20 cellular contexts compared by ENCODE assay signal in genomic region chr16:79042886-79043285, GRCh38.
DNase-seq lines count a peak whose midpoint lies in the region; ATAC-seq and TF ChIP-seq lines count a peak whose summit lies in the region.
"Had no signal": no experiment of that assay in that cellular context is flagged by ENCODE, and none has a peak within 500 bp of the region (broad histone marks: within the 10 kb centered on the region; RNA-seq: fewer than 3 reads in every experiment).

No MANE protein-coding gene starts in this region.

- no peak overlapping the region for H3K4me3 ChIP-seq in CD4-positive, CD25-positive, alpha-beta regulatory T cell (ENCODE audit: low read depth, low read length)
- H3K4me3 ChIP-seq in Jurkat, Clone E6-1 (ENCODE audit: low read length) = no peak overlapping the region
- H3K4me3 ChIP-seq in aorta (ENCODE audit: low read length in 2 of 2) (no peak overlapping the region), thyroid gland (replicated peaks in 1 of 3) (no peak overlapping the region)
- H3K4me3 ChIP-seq: gastrocnemius medialis, sigmoid colon, testis had no signal

- intact Hi-C loops in aorta (cut with DNase I) (loop anchor here in 1 of 2 donors (10.0 kb wide), 1 partner anchor 48 kb away; no protein-coding TSS in a partner anchor), thyroid gland (cut with DNase I) (no loop called here)

- DNase-seq in CD4-positive, CD25-positive, alpha-beta regulatory T cell = peak in 2 of 3 donors; percentile 2 to 34
- peak; percentile 40 for DNase-seq in Jurkat, Clone E6-1 (ENCODE audit: low read depth, low spot score)
- DNase-seq in activated CD4-positive, alpha-beta memory T cell treated with anti-CD3 and anti-CD28 coated beads, Interleukin-2, amount 10 ng/mL, durations not matched to agents 7 days and 5 days = peak; percentile 52
- DNase-seq in osteocyte (ENCODE audit: extremely low spot score, unreplicated experiment) (peak; percentile 11), aorta (no peak), thyroid gland (no peak), islet precursor cell (no peak)
- DNase-seq: anterior cingulate cortex, gastrocnemius medialis, GDM1, mesenchymal stem cell, NCI-H1048, NCI-H2081, NCI-H446 treated with DMSO at 0.1 percent for 48 hours, sigmoid colon, testis had no signal

- H3K36me3 ChIP-seq in CD4-positive, CD25-positive, alpha-beta regulatory T cell (ENCODE audit: control insufficient read depth, insufficient read depth, low read length) = no peaks in the 10 kb centered on the region
- H3K36me3 ChIP-seq in aorta (ENCODE audit: control insufficient read depth in 1 of 2, insufficient read depth in 2 of 2, low read length in 1 of 2) (no peaks in the 10 kb centered on the region), thyroid gland (no peaks in the 10 kb centered on the region)
- H3K36me3 ChIP-seq: gastrocnemius medialis, sigmoid colon had no signal

- no peak for TF ChIP-seq POLR2A in thyroid gland (IDR thresholded peaks at IDR 0.05)

- POLR2A ChIA-PET in activated CD4-positive, alpha-beta memory T cell treated with anti-CD3 and anti-CD28 coated beads, Interleukin-2, amount 10 ng/mL, durations not matched to agents 7 days and 5 days (lab: Charles Lee) = interaction anchor here (0.7 to 1.8 kb wide), 5 partner anchors 17 to 557 kb away, joined by 3 to 10 read pairs (median 3); partner anchors contain the start of gene MAF

- CTCF ChIA-PET in activated CD4-positive, alpha-beta memory T cell treated with anti-CD3 and anti-CD28 coated beads, Interleukin-2, amount 10 ng/mL, durations not matched to agents 7 days and 5 days (lab: Charles Lee) = interaction anchor here (0.6 to 1.5 kb wide), 4 partner anchors 16 to 337 kb away, joined by 3 to 5 read pairs (median 4); no protein-coding TSS in a partner anchor

- no peak overlapping the region for H3K27ac ChIP-seq in CD4-positive, CD25-positive, alpha-beta regulatory T cell (ENCODE audit: insufficient read depth, low read length, poor library complexity, severe bottlenecking)
- H3K27ac ChIP-seq in aorta (ENCODE audit: low read depth in 1 of 2, low read length in 2 of 2) = no peak overlapping the region
- no peak overlapping the region for H3K27ac ChIP-seq in thyroid gland
- H3K27ac ChIP-seq: gastrocnemius medialis, KMS-11, RWPE1, sigmoid colon, testis had no signal

- H3K9me3 Mint-ChIP-seq in CD4-positive, CD25-positive, alpha-beta regulatory T cell = peaks cover 0 to 3% (median 0%) of the 10 kb centered on the region in 7 donors
- peaks cover 2% of the 10 kb centered on the region for H3K9me3 Mint-ChIP-seq in activated CD4-positive, alpha-beta memory T cell treated with anti-CD3 and anti-CD28 coated beads, Interleukin-2, amount 10 ng/mL, durations not matched to agents 7 days and 5 days
- H3K9me3 Mint-ChIP-seq in osteocyte (ENCODE audit: unreplicated experiment) = no peaks in the 10 kb centered on the region

- H3K4me1 Mint-ChIP-seq in CD4-positive, CD25-positive, alpha-beta regulatory T cell = peaks cover 13 to 22% (median 17%) of the 10 kb centered on the region in 4 donors
- H3K4me1 Mint-ChIP-seq in activated CD4-positive, alpha-beta memory T cell treated with anti-CD3 and anti-CD28 coated beads, Interleukin-2, amount 10 ng/mL, durations not matched to agents 7 days and 5 days = peaks cover 48% of the 10 kb centered on the region
- H3K4me1 Mint-ChIP-seq in osteocyte (ENCODE audit: unreplicated experiment) = no peaks in the 10 kb centered on the region

- no peaks in the 10 kb centered on the region for H3K27me3 ChIP-seq in CD4-positive, CD25-positive, alpha-beta regulatory T cell (ENCODE audit: control insufficient read depth, insufficient read depth, low read length)
- H3K27me3 ChIP-seq in aorta (ENCODE audit: control insufficient read depth in 1 of 2, insufficient read depth in 2 of 2, low read length in 1 of 2) = no peaks in the 10 kb centered on the region
- no peaks in the 10 kb centered on the region for H3K27me3 ChIP-seq in thyroid gland
- H3K27me3 ChIP-seq: gastrocnemius medialis, sigmoid colon, testis had no signal

- H3K27me3 Mint-ChIP-seq in CD4-positive, CD25-positive, alpha-beta regulatory T cell = no peaks in the 10 kb centered on the region
- no peaks in the 10 kb centered on the region for H3K27me3 Mint-ChIP-seq in activated CD4-positive, alpha-beta memory T cell treated with anti-CD3 and anti-CD28 coated beads, Interleukin-2, amount 10 ng/mL, durations not matched to agents 7 days and 5 days
- H3K27me3 Mint-ChIP-seq in osteocyte (ENCODE audit: unreplicated experiment) = no peaks in the 10 kb centered on the region
- H3K27me3 Mint-ChIP-seq: naive thymus-derived CD8-positive, alpha-beta T cell had no signal

- H3K36me3 Mint-ChIP-seq in CD4-positive, CD25-positive, alpha-beta regulatory T cell = no peaks in the 10 kb centered on the region
- H3K36me3 Mint-ChIP-seq in activated CD4-positive, alpha-beta memory T cell treated with anti-CD3 and anti-CD28 coated beads, Interleukin-2, amount 10 ng/mL, durations not matched to agents 7 days and 5 days (ENCODE audit: low read depth) = no peaks in the 10 kb centered on the region
- H3K36me3 Mint-ChIP-seq in osteocyte (ENCODE audit: unreplicated experiment) = no peaks in the 10 kb centered on the region

- no peak for TF ChIP-seq CTCF in osteocyte (IDR thresholded peaks at IDR 0.05)
- no peak for TF ChIP-seq CTCF in thyroid gland (IDR thresholded peaks at IDR 0.05)

- H3K4me3 Mint-ChIP-seq in CD4-positive, CD25-positive, alpha-beta regulatory T cell = no peak overlapping the region
- H3K4me3 Mint-ChIP-seq in activated CD4-positive, alpha-beta memory T cell treated with anti-CD3 and anti-CD28 coated beads, Interleukin-2, amount 10 ng/mL, durations not matched to agents 7 days and 5 days = no peak overlapping the region
- no peak overlapping the region for H3K4me3 Mint-ChIP-seq in osteocyte (ENCODE audit: unreplicated experiment)

- ATAC-seq in CD4-positive, CD25-positive, alpha-beta regulatory T cell (ENCODE audit: low read depth in 2 of 2) = peak; percentile 60 to 69
- no peak for ATAC-seq in aorta (ENCODE audit: low FRiP score)
- ATAC-seq: esophagus mucosa, gastrocnemius medialis had no signal

- 58 to 80% methylated on average over 3 of the region's 3 CpGs for WGBS in aorta, 2 donors
- WGBS in thyroid gland, 2 donors = 49 to 67% methylated on average over 3 of the region's 3 CpGs

- H3K9me3 ChIP-seq in CD4-positive, CD25-positive, alpha-beta regulatory T cell (ENCODE audit: control insufficient read depth in 2 of 2, low read length in 2 of 2) = no peaks in the 10 kb centered on the region
- H3K9me3 ChIP-seq in aorta (ENCODE audit: control insufficient read depth, low read length) (no peaks in the 10 kb centered on the region), thyroid gland (no peaks in the 10 kb centered on the region)
- H3K9me3 ChIP-seq: gastrocnemius medialis, sigmoid colon, testis had no signal

- H3K4me1 ChIP-seq in CD4-positive, CD25-positive, alpha-beta regulatory T cell (ENCODE audit: control insufficient read depth, insufficient read depth, low read length, poor library complexity, severe bottlenecking) = peaks cover 10% of the 10 kb centered on the region
- H3K4me1 ChIP-seq in aorta (ENCODE audit: control insufficient read depth in 1 of 2, insufficient read depth in 2 of 2, low read length in 2 of 2) (no peaks in the 10 kb centered on the region), thyroid gland (peaks cover 0 to 1% of the 10 kb centered on the region in 2 donors)

- peak overlapping the region in 2 of 3 donors; percentile 44 to 49 for H3K27ac Mint-ChIP-seq in CD4-positive, CD25-positive, alpha-beta regulatory T cell
- H3K27ac Mint-ChIP-seq in activated CD4-positive, alpha-beta memory T cell treated with anti-CD3 and anti-CD28 coated beads, Interleukin-2, amount 10 ng/mL, durations not matched to agents 7 days and 5 days = peak overlapping the region; percentile 41
- no peak overlapping the region for H3K27ac Mint-ChIP-seq in osteocyte (ENCODE audit: unreplicated experiment)

Comparison
In these comparisons a context has a peak if more than half of its experiments do, and no peak if none do; other contexts are left out.
1. DNase-seq: peak in CD4-positive, CD25-positive, alpha-beta regulatory T cell (2 of 3), Jurkat, Clone E6-1 (single experiment), activated CD4-positive, alpha-beta memory T cell treated with anti-CD3 and anti-CD28 coated beads, Interleukin-2, amount 10 ng/mL, durations not matched to agents 7 days and 5 days (single experiment) and osteocyte (single experiment); none in aorta (0 of 2), thyroid gland (0 of 2) and islet precursor cell (single experiment).